In genomic region chr11:125799808-125800207, GRCh38 we compare ENCODE assay signal across 36 cellular contexts. TPM values are rescaled to one million over a fixed set of nuclear protein-coding genes. Genes with fewer than 3 reads are reported as not detected.
"Had no signal": no experiment of that assay in that cellular context is flagged by ENCODE, and none has a peak within 500 bp of the region (broad histone marks: within the 10 kb centered on the region; RNA-seq: fewer than 3 reads in every experiment).

No MANE protein-coding gene starts in this region.

- H3K4me1 ChIP-seq: adrenal gland, body of pancreas, breast epithelium had no signal

- ATAC-seq: activated CD8-positive, alpha-beta T cell treated with anti-CD3 and anti-CD28 coated beads for 36 hours; activated naive CD4-positive, alpha-beta T cell treated with anti-CD3 and anti-CD28 coated beads, Interleukin-2, amount 50 U/mL, for 72 hours; activated T-cell treated with anti-CD3 and anti-CD28 coated beads, Interleukin-2, amount 50 U/mL, for 4 hours; activated T-cell treated with anti-CD3 and anti-CD28 coated beads, Interleukin-2, amount 50 U/mL, for 72 hours; activated T-helper 17 cell treated with anti-CD3 and anti-CD28 coated beads, Interleukin-2, amount 50 U/mL, for 72 hours; body of pancreas had no signal

- H3K4me3 ChIP-seq: adrenal gland, body of pancreas, breast epithelium had no signal

- H3K27me3 ChIP-seq: adrenal gland, body of pancreas, brain microvascular endothelial cell, breast epithelium had no signal

- DNase-seq: activated B cell treated with CpG ODN at 0.5 μM for 24 hours; activated CD4-positive, alpha-beta memory T cell treated with anti-CD3 and anti-CD28 coated beads for 36 hours; activated CD4-positive, alpha-beta T cell treated with anti-CD3 and anti-CD28 coated beads for 4 hours; activated CD4-positive, alpha-beta T cell treated with anti-CD3 and anti-CD28 coated beads, Interleukin-2, amount 10 ng/mL, durations not matched to agents 24 days and 14 days; activated CD4-positive, alpha-beta T cell treated with anti-CD3 and anti-CD28 coated beads, Interleukin-2, amount 50 U/mL, for 1 hour; activated CD4-positive, alpha-beta T cell treated with anti-CD3 and anti-CD28 coated beads, Interleukin-2, amount 50 U/mL, for 4 hours; activated CD4-positive, CD25-positive, alpha-beta regulatory T cell treated with anti-CD3 and anti-CD28 coated beads, Interleukin-2, amount 50 U/mL, for 72 hours; activated CD8-positive, alpha-beta memory T cell treated with anti-CD3 and anti-CD28 coated beads, Interleukin-2, amount 50 U/mL, for 4 hours; activated CD8-positive, alpha-beta T cell treated with anti-CD3 and anti-CD28 coated beads for 36 hours; activated effector memory CD4-positive, alpha-beta T cell treated with anti-CD3 and anti-CD28 coated beads, Interleukin-2, amount 50 U/mL, for 16 hours; activated gamma-delta T cell treated with Interleukin-2 at 50 U/mL for 16 hours; activated naive CD4-positive, alpha-beta T cell; activated naive CD4-positive, alpha-beta T cell treated with anti-CD3 and anti-CD28 coated beads for 36 hours; activated naive CD4-positive, alpha-beta T cell treated with anti-CD3 and anti-CD28 coated beads, Interleukin-2, amount 50 U/mL, for 16 hours; activated naive CD8-positive, alpha-beta T cell treated with anti-CD3 and anti-CD28 coated beads for 36 hours; activated T-cell treated with anti-CD3 and anti-CD28 coated beads for 4 hours; activated T-cell treated with anti-CD3 and anti-CD28 coated beads, Interleukin-2, amount 50 U/mL, for 1 hour; activated T-cell treated with anti-CD3 and anti-CD28 coated beads, Interleukin-2, amount 50 U/mL, for 4 hours; activated T-cell treated with anti-CD3 and anti-CD28 coated beads, Interleukin-2, amount 50 U/mL, for 72 hours; adrenal gland; amniotic stem cell; aorta; body of pancreas; brain microvascular endothelial cell; central memory CD4-positive, alpha-beta T cell; T-helper 2 cell; T-helper 9 cell had no signal

- H3K27ac ChIP-seq: adrenal gland, body of pancreas, brain microvascular endothelial cell, breast epithelium, VCaP had no signal

- H3K36me3 ChIP-seq: adrenal gland, brain microvascular endothelial cell, breast epithelium had no signal

RNA-seq across cellular contexts. Expression of gene PATE3, which starts 11.9 kb away (rescaled TPM):
- total RNA-seq: activated B cell treated with CpG ODN at 0.5 μM for 24 hours; activated CD4-positive, alpha-beta memory T cell treated with anti-CD3 and anti-CD28 coated beads for 36 hours; activated CD4-positive, alpha-beta T cell treated with anti-CD3 and anti-CD28 coated beads, Interleukin-2, amount 10 ng/mL, durations not matched to agents 24 days and 14 days; activated CD8-positive, alpha-beta memory T cell treated with anti-CD3 and anti-CD28 coated beads for 36 hours; activated CD8-positive, alpha-beta T cell treated with anti-CD3 and anti-CD28 coated beads for 36 hours; activated naive CD4-positive, alpha-beta T cell treated with anti-CD3 and anti-CD28 coated beads for 36 hours; activated naive CD4-positive, alpha-beta T cell treated with anti-CD3 and anti-CD28 coated beads, Interleukin-2, amount 50 U/mL, for 72 hours; activated naive CD8-positive, alpha-beta T cell treated with anti-CD3 and anti-CD28 coated beads for 36 hours; activated T-cell treated with anti-CD3 and anti-CD28 coated beads, Interleukin-2, amount 50 U/mL, for 4 hours; activated T-cell treated with anti-CD3 and anti-CD28 coated beads, Interleukin-2, amount 50 U/mL, for 72 hours; activated T-helper 1 cell treated with anti-CD3 and anti-CD28 coated beads, Interleukin-12 subunit alpha, Interleukin-12 subunit beta, Interleukin-2, Interleukin-4 antibody, amounts not matched to agents 30 ng/mL and 10 ng/mL and 1 ng/mL, durations not matched to agents 14 hours and 24 hours and 36 hours; activated T-helper 17 cell treated with anti-CD3 and anti-CD28 coated beads, Interleukin-2, amount 50 U/mL, for 72 hours; adrenal gland; aorta; astrocyte; body of pancreas; breast epithelium; cardiac septum; cerebellum had no signal
- polyA plus RNA-seq: adrenal gland, aorta had no signal

RNA-seq across cellular contexts. Expression of gene PATE2, which starts 21.2 kb away (rescaled TPM):
- total RNA-seq: activated B cell treated with CpG ODN at 0.5 μM for 24 hours; activated CD4-positive, alpha-beta memory T cell treated with anti-CD3 and anti-CD28 coated beads for 36 hours; activated CD4-positive, alpha-beta T cell treated with anti-CD3 and anti-CD28 coated beads, Interleukin-2, amount 10 ng/mL, durations not matched to agents 24 days and 14 days; activated CD8-positive, alpha-beta memory T cell treated with anti-CD3 and anti-CD28 coated beads for 36 hours; activated CD8-positive, alpha-beta T cell treated with anti-CD3 and anti-CD28 coated beads for 36 hours; activated naive CD4-positive, alpha-beta T cell treated with anti-CD3 and anti-CD28 coated beads for 36 hours; activated naive CD4-positive, alpha-beta T cell treated with anti-CD3 and anti-CD28 coated beads, Interleukin-2, amount 50 U/mL, for 72 hours; activated naive CD8-positive, alpha-beta T cell treated with anti-CD3 and anti-CD28 coated beads for 36 hours; activated T-cell treated with anti-CD3 and anti-CD28 coated beads, Interleukin-2, amount 50 U/mL, for 4 hours; activated T-helper 17 cell treated with anti-CD3 and anti-CD28 coated beads, Interleukin-2, amount 50 U/mL, for 72 hours; aorta; body of pancreas; cardiac septum had no signal
- polyA plus RNA-seq: adrenal gland, aorta had no signal

RNA-seq across cellular contexts. Expression of gene PATE4, which starts 33.3 kb away (rescaled TPM):
- total RNA-seq: activated B cell treated with CpG ODN at 0.5 μM for 24 hours; activated CD4-positive, alpha-beta memory T cell treated with anti-CD3 and anti-CD28 coated beads for 36 hours; activated CD4-positive, alpha-beta T cell treated with anti-CD3 and anti-CD28 coated beads, Interleukin-2, amount 10 ng/mL, durations not matched to agents 24 days and 14 days; activated CD8-positive, alpha-beta memory T cell treated with anti-CD3 and anti-CD28 coated beads for 36 hours; activated CD8-positive, alpha-beta T cell treated with anti-CD3 and anti-CD28 coated beads for 36 hours; activated naive CD4-positive, alpha-beta T cell treated with anti-CD3 and anti-CD28 coated beads for 36 hours; activated naive CD4-positive, alpha-beta T cell treated with anti-CD3 and anti-CD28 coated beads, Interleukin-2, amount 50 U/mL, for 72 hours; activated naive CD8-positive, alpha-beta T cell treated with anti-CD3 and anti-CD28 coated beads for 36 hours; activated T-cell treated with anti-CD3 and anti-CD28 coated beads, Interleukin-2, amount 50 U/mL, for 4 hours; activated T-cell treated with anti-CD3 and anti-CD28 coated beads, Interleukin-2, amount 50 U/mL, for 72 hours; activated T-helper 1 cell treated with anti-CD3 and anti-CD28 coated beads, Interleukin-12 subunit alpha, Interleukin-12 subunit beta, Interleukin-2, Interleukin-4 antibody, amounts not matched to agents 30 ng/mL and 10 ng/mL and 1 ng/mL, durations not matched to agents 14 hours and 24 hours and 36 hours; activated T-helper 17 cell treated with anti-CD3 and anti-CD28 coated beads, Interleukin-2, amount 50 U/mL, for 72 hours; adrenal gland; aorta; astrocyte; body of pancreas; breast epithelium; cardiac septum; cerebellum had no signal
- polyA plus RNA-seq: adrenal gland had no signal

RNA-seq across cellular contexts. Expression of gene PATE1, which starts 53.7 kb away (rescaled TPM):
- total RNA-seq: activated B cell treated with CpG ODN at 0.5 μM for 24 hours; activated CD4-positive, alpha-beta memory T cell treated with anti-CD3 and anti-CD28 coated beads for 36 hours; activated CD4-positive, alpha-beta T cell treated with anti-CD3 and anti-CD28 coated beads, Interleukin-2, amount 10 ng/mL, durations not matched to agents 24 days and 14 days; activated CD8-positive, alpha-beta memory T cell treated with anti-CD3 and anti-CD28 coated beads for 36 hours; activated CD8-positive, alpha-beta T cell treated with anti-CD3 and anti-CD28 coated beads for 36 hours; activated naive CD4-positive, alpha-beta T cell treated with anti-CD3 and anti-CD28 coated beads for 36 hours; activated naive CD4-positive, alpha-beta T cell treated with anti-CD3 and anti-CD28 coated beads, Interleukin-2, amount 50 U/mL, for 72 hours; activated naive CD8-positive, alpha-beta T cell treated with anti-CD3 and anti-CD28 coated beads for 36 hours; activated T-cell treated with anti-CD3 and anti-CD28 coated beads, Interleukin-2, amount 50 U/mL, for 4 hours; activated T-cell treated with anti-CD3 and anti-CD28 coated beads, Interleukin-2, amount 50 U/mL, for 72 hours; activated T-helper 1 cell treated with anti-CD3 and anti-CD28 coated beads, Interleukin-12 subunit alpha, Interleukin-12 subunit beta, Interleukin-2, Interleukin-4 antibody, amounts not matched to agents 30 ng/mL and 10 ng/mL and 1 ng/mL, durations not matched to agents 14 hours and 24 hours and 36 hours; activated T-helper 17 cell treated with anti-CD3 and anti-CD28 coated beads, Interleukin-2, amount 50 U/mL, for 72 hours; adrenal gland; aorta; astrocyte; body of pancreas; breast epithelium; cardiac septum; cerebellum had no signal
- polyA plus RNA-seq: adrenal gland, aorta had no signal
